In the genomic region with DNA sequence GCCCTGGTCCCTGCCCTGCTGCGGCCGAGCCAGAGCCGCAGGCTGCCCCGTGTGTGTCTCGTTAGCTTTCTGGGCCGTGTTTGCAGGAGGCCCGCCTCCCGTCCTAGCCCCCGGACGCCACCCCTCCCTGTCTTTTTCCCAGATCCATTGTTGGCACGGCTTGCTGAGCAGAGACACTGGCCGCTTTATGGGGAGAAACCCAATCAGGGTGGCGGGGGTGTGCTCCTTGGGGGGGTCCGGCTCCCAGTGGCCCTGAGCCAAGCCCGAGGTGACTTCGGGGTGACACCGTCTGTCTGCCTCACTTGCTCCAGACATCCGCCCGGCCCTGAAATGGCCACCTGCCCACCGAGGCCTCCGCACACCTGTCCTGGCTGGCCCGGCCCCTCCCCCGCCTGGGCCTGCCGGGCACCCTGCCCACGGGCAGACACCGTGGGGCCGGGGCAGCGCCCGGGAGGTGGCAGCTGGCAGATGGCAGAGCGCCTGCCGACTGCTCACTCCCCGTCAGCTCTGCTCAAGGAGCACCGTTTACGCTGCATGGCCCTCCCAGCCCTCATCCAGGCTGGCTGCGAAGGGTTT, we compare ENCODE assay signal across 8 cellular contexts. TPM values are rescaled to one million over a fixed set of nuclear protein-coding genes. Genes with fewer than 3 reads are reported as not detected.
A peak's percentile ranks its signal among the peaks of the same experiment; 100 is the strongest.
DNase-seq lines count a peak whose midpoint lies in the region; ATAC-seq lines count a peak whose summit lies in the region.

No MANE protein-coding gene starts in this region.

- 54% methylated on average over 35 of the region's 35 CpGs for WGBS in urinary bladder

- H3K36me3 ChIP-seq in urinary bladder (ENCODE audit: insufficient read depth): no peaks in the 10 kb centered on the region

- peak overlapping the region; percentile 42 for H3K27ac ChIP-seq in urinary bladder (ENCODE audit: low read depth)

- H3K4me1 ChIP-seq in urinary bladder (ENCODE audit: insufficient read depth): peaks cover 2% of the 10 kb centered on the region

- peak in 2 of 3 experiments; percentile 83 to 86 for DNase-seq in NCI-H1417 (lab: John Stamatoyannopoulos, UW)
- no peak for DNase-seq in NCI-H1417 treated with DMSO at 0.1 percent for 48 hours (lab: John Stamatoyannopoulos, UW)
- DNase-seq in cerebellum (ENCODE audit: low spot score): peak; percentile 80
- DNase-seq in midbrain (lab: John Stamatoyannopoulos, UW): peak; percentile 87
- DNase-seq in NOMO-1 treated with DMSO at 0.1 percent for 48 hours (lab: John Stamatoyannopoulos, UW; ENCODE audit: unreplicated experiment): no peak
- DNase-seq in hepatic stellate cell (ENCODE audit: low spot score): no peak

- H3K4me3 ChIP-seq in urinary bladder (ENCODE audit: low read depth, low read length): no peak overlapping the region

- no peak for ATAC-seq in HG02885 (IDR thresholded peaks at IDR 0.05; ENCODE audit: poor library complexity, unreplicated experiment)

RNA-seq across cellular contexts. Expression of a gene that starts 43.1 kb away (rescaled TPM):
- 9.1 TPM for total RNA-seq in cerebellum
- total RNA-seq in urinary bladder: 22.8 TPM
- polyA plus RNA-seq in urinary bladder: 12.5 TPM

Comparison
In these comparisons a context has a peak if more than half of its experiments do, and no peak if none do; other contexts are left out.
1. DNase-seq: peak in NCI-H1417 (2 of 3), cerebellum (single experiment) and midbrain (single experiment); none in NCI-H1417 treated with DMSO at 0.1 percent for 48 hours (single experiment), NOMO-1 treated with DMSO at 0.1 percent for 48 hours (single experiment) and hepatic stellate cell (single experiment).